27 cellular contexts compared by ENCODE assay signal in the genomic region with DNA sequence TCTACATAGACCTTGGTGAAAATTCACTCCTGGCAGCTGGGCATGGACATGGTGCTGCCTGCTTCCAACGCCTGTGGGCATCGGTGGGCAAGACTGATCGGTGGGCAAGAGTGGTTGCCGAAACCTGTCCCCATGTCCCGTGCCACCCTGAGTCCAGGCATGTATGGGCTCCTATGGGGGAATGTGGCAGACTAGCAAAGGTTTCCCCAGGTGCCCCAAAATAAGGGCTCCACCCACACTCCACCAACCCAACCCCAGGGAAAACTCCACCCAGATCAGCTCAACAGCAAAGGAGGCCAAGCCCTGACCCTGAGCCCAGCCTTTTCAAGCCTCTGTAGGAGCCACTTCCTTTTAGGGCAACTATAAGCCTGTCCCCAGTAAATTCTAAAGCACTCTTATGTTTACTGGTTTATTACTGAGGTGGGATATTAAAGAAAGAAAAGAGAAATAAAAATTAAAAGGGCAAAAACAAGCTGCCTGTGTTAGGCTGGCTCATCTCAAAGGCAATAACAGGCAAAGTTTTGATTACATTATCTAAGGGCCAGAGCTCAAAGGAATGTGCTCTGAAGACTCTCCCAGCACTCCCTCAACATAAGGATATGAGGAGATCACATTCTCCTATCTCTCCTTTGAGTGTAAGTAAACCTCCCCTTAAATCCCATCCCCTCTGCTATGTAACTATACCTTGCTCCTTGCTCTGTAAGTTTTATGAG. TPM values are rescaled to one million over a fixed set of nuclear protein-coding genes. Genes with fewer than 3 reads are reported as not detected.
DNase-seq lines count a peak whose midpoint lies in the region; ATAC-seq and TF ChIP-seq lines count a peak whose summit lies in the region.
"Had no signal": no experiment of that assay in that cellular context is flagged by ENCODE, and none has a peak within 500 bp of the region (broad histone marks: within the 10 kb centered on the region; RNA-seq: fewer than 3 reads in every experiment).

No MANE protein-coding gene starts in this region.

- H3K36me3 Mint-ChIP-seq in WTC11 = peaks cover 3% of the 10 kb centered on the region
- H3K36me3 Mint-ChIP-seq: activated naive CD4-positive, alpha-beta T cell treated with anti-CD3 and anti-CD28 coated beads, Interleukin-2, amount 50 U/mL, for 24 hours had no signal

- H3K27ac ChIP-seq in trophoblast cell (ENCODE audit: low read depth, low read length) = no peak overlapping the region
- H3K27ac ChIP-seq: 22Rv1, GM23248, ovary had no signal

- H3K4me3 ChIP-seq in adipocyte (ENCODE audit: low read length) (no peak overlapping the region), trophoblast cell (ENCODE audit: low read depth, low read length) (no peak overlapping the region)
- H3K4me3 ChIP-seq: GM23248, ovary had no signal

- peak overlapping the region; percentile 18 for H2BK120ac ChIP-seq in trophoblast cell (ENCODE audit: insufficient read depth, low read length, poor library complexity)

- no peaks in the 10 kb centered on the region for H3K79me1 ChIP-seq in trophoblast cell (ENCODE audit: low read length)

- H3K4ac ChIP-seq in trophoblast cell (ENCODE audit: low read depth, low read length) = no peak overlapping the region

- peaks cover 25% of the 10 kb centered on the region for H3K9me3 Mint-ChIP-seq in WTC11
- H3K9me3 Mint-ChIP-seq: activated naive CD4-positive, alpha-beta T cell treated with anti-CD3 and anti-CD28 coated beads, Interleukin-2, amount 50 U/mL, for 24 hours had no signal

- H4K91ac ChIP-seq in trophoblast cell (ENCODE audit: low read depth, low read length) = no peak overlapping the region

- no peak overlapping the region for H3K4me2 ChIP-seq in trophoblast cell (ENCODE audit: low read length)

- peak overlapping the region; percentile 58 for H2BK12ac ChIP-seq in trophoblast cell (ENCODE audit: low read length)

- H3K4me1 Mint-ChIP-seq in WTC11 = peaks cover 33% of the 10 kb centered on the region
- H3K4me1 Mint-ChIP-seq: activated naive CD4-positive, alpha-beta T cell treated with anti-CD3 and anti-CD28 coated beads, Interleukin-2, amount 50 U/mL, for 24 hours had no signal

- peak overlapping the region; percentile 31 for H4K8ac ChIP-seq in trophoblast cell (ENCODE audit: low read depth, low read length)

- H3K27me3 ChIP-seq in adipocyte (replicated peaks; ENCODE audit: control insufficient read depth, insufficient read depth, low read length) = no peaks in the 10 kb centered on the region
- no peaks in the 10 kb centered on the region for H3K27me3 ChIP-seq in trophoblast cell (ENCODE audit: insufficient read depth, low read length)
- H3K27me3 ChIP-seq: BE2C, ovary had no signal

- no peaks in the 10 kb centered on the region for H3K79me2 ChIP-seq in trophoblast cell (ENCODE audit: control insufficient read depth, insufficient read depth, low read length, poor library complexity)

- H3K9ac ChIP-seq in adipocyte (ENCODE audit: low read length) (no peak overlapping the region), trophoblast cell (ENCODE audit: low read length) (no peak overlapping the region)
- H3K9ac ChIP-seq: GM23248 had no signal

- H3K4me1 ChIP-seq in adipocyte (ENCODE audit: control insufficient read depth, insufficient read depth, low read length) (peaks cover 6% of the 10 kb centered on the region), trophoblast cell (ENCODE audit: control insufficient read depth in 1 of 2, insufficient read depth in 2 of 2, low read length in 2 of 2) (peaks cover 9 to 16% of the 10 kb centered on the region in 2 experiments)

- H4K12ac ChIP-seq in trophoblast cell (ENCODE audit: low read depth, low read length) = no peak overlapping the region

- H3K9me3 ChIP-seq in adipocyte (ENCODE audit: control insufficient read depth, low read length) = no peaks in the 10 kb centered on the region
- H3K9me3 ChIP-seq in trophoblast cell (ENCODE audit: insufficient read depth, low read depth, low read length) = peaks cover 7% of the 10 kb centered on the region
- H3K9me3 ChIP-seq: BE2C, ovary had no signal

- WGBS in trophoblast cell (ENCODE audit: extremely low coverage, insufficient coverage, insufficient read length) = no CpG with 5 or more reads among the region's 5 CpGs

- no peaks in the 10 kb centered on the region for H3K36me3 ChIP-seq in adipocyte (ENCODE audit: control insufficient read depth, insufficient read depth, low read length, severe bottlenecking)
- H3K36me3 ChIP-seq in trophoblast cell (ENCODE audit: control insufficient read depth in 1 of 2, insufficient read depth in 2 of 2, low read length in 2 of 2) = no peaks in the 10 kb centered on the region
- H3K36me3 ChIP-seq: BE2C, ovary had no signal

- H2BK5ac ChIP-seq in trophoblast cell (ENCODE audit: low read depth, low read length, poor library complexity) = no peak overlapping the region

- no peak overlapping the region for H2AFZ ChIP-seq in trophoblast cell (ENCODE audit: insufficient read depth, low read length, poor library complexity)
- H2AFZ ChIP-seq: GM23248 had no signal

- H3K27me3 Mint-ChIP-seq in WTC11 (ENCODE audit: low read depth) = peaks cover 9% of the 10 kb centered on the region
- H3K27me3 Mint-ChIP-seq: activated naive CD4-positive, alpha-beta T cell treated with anti-CD3 and anti-CD28 coated beads, Interleukin-2, amount 50 U/mL, for 24 hours had no signal

- ATAC-seq in left colon (peak; percentile 86), WTC11 (no peak)

- H2AK5ac ChIP-seq in trophoblast cell (ENCODE audit: low read length) = peak overlapping the region; percentile 22

- peak; percentile 31 for DNase-seq in DMS 273 (lab: John Stamatoyannopoulos, UW; ENCODE audit: unreplicated experiment)
- DNase-seq in DMS 273 treated with DMSO at 0.1 percent for 48 hours (lab: John Stamatoyannopoulos, UW) = no peak
- DNase-seq in adipocyte (ENCODE audit: low read depth) = peak; percentile 20
- DNase-seq in left colon = peak; percentile 31 to 53
- no peak for DNase-seq in trophoblast cell
- DNase-seq in medulla oblongata (ENCODE audit: extremely low spot score) = no peak
- DNase-seq in WTC11 (ENCODE audit: low spot score) = no peak
- DNase-seq in activated naive CD4-positive, alpha-beta T cell treated with anti-CD3 and anti-CD28 coated beads, Interleukin-2, amount 50 U/mL, for 16 hours = no peak
- DNase-seq: activated CD4-positive, alpha-beta T cell treated with anti-CD3 and anti-CD28 coated beads, Interleukin-2, amount 50 U/mL, for 4 hours; activated T-cell treated with anti-CD3 and anti-CD28 coated beads, Interleukin-2, amount 50 U/mL, for 48 hours; BE2C; foreskin melanocyte; GM23248; NCI-H1105; NCI-H2107; NCI-H526 treated with DMSO at 0.1 percent for 48 hours; SHP77; stimulated activated CD4-positive, alpha-beta T cell treated with anti-CD3 and anti-CD28 coated beads, Interleukin-2, amount 100 ng/mL, for 24 hours had no signal

- no peak overlapping the region for H3K27ac Mint-ChIP-seq in WTC11
- H3K27ac Mint-ChIP-seq: activated naive CD4-positive, alpha-beta T cell treated with anti-CD3 and anti-CD28 coated beads, Interleukin-2, amount 50 U/mL, for 24 hours; stimulated activated naive CD8-positive, alpha-beta T cell treated with anti-CD3 and anti-CD28 coated beads, Interleukin-15, Interleukin-2, amounts not matched to agents 100 ng/mL and 50 ng/mL, for 24 hours had no signal

- H3K23ac ChIP-seq in trophoblast cell (ENCODE audit: low read length) = no peak overlapping the region

- no peak overlapping the region for H3K4me3 Mint-ChIP-seq in WTC11
- H3K4me3 Mint-ChIP-seq: activated naive CD4-positive, alpha-beta T cell treated with anti-CD3 and anti-CD28 coated beads, Interleukin-2, amount 50 U/mL, for 24 hours; stimulated activated naive CD8-positive, alpha-beta T cell treated with anti-CD3 and anti-CD28 coated beads, Interleukin-15, Interleukin-2, amounts not matched to agents 100 ng/mL and 50 ng/mL, for 24 hours had no signal

- POLR2A ChIA-PET in WTC11 (lab: Charles Lee) = interaction anchor here (0.6 kb wide), 1 partner anchor 9 kb away, joined by 3 read pairs; the partner anchor contains the start of gene SPATA31E1

- no peak overlapping the region for H3K14ac ChIP-seq in trophoblast cell (ENCODE audit: low read length)

- CTCF ChIA-PET in WTC11 (lab: Charles Lee) = interaction anchor here (4.2 kb wide), 1 partner anchor 10 kb away, joined by 16 read pairs; the partner anchor contains the start of gene SPATA31E1

- no peak for TF ChIP-seq CTCF in WTC11 (IDR thresholded peaks at IDR 0.05)

- intact Hi-C loops in left colon (cut with DNase I, micrococcal nuclease) = no loop called here

- no peak overlapping the region for H3K18ac ChIP-seq in trophoblast cell (ENCODE audit: low read length)

TF ChIP-seq in WTC11, 78 proteins besides CTCF, POLR2A, EP300 and RAD21:
- TF ChIP-seq MXD4 (CRISPR knock-in tag; IDR thresholded peaks at IDR 0.05; ENCODE audit: borderline replicate concordance) (no peak), HMGA2 (CRISPR knock-in tag; IDR thresholded peaks at IDR 0.05) (no peak), RORB (CRISPR knock-in tag; IDR thresholded peaks at IDR 0.05) (no peak), CREM (CRISPR knock-in tag; IDR thresholded peaks at IDR 0.05) (no peak), ZNF671 (CRISPR knock-in tag; IDR thresholded peaks at IDR 0.05) (no peak), GRHL2 (CRISPR knock-in tag; IDR thresholded peaks at IDR 0.05; ENCODE audit: insufficient replicate concordance, severe bottlenecking) (no peak)

RNA-seq across cellular contexts. Expression of gene SPATA31E1, which starts 8.9 kb away (rescaled TPM):
- not detected for total RNA-seq in left colon
- not detected in 2 replicates for polyA plus RNA-seq in trophoblast cell (2013)
- total RNA-seq in WTC11 (2021) = 0.04 to 0.07 TPM (median 0.05 TPM) in 3 replicates
- total RNA-seq: endothelial cell of umbilical vein; GM23248; LHCN-M2; mononuclear cell; ovary; T-helper 1 cell treated with Interleukin-12 subunit alpha and Interleukin-12 subunit beta and Interleukin-4 antibody, amounts not matched to agents 30 ng/mL and 1 ng/mL, for 36 hours; urinary bladder had no signal
- polyA plus RNA-seq: endothelial cell of umbilical vein, GM23248, ovary had no signal

RNA-seq across cellular contexts. Expression of gene SPATA31C1, which starts 44.0 kb away (rescaled TPM):
- total RNA-seq in left colon (not detected), WTC11 (2021) (not detected in 3 replicates)
- polyA plus RNA-seq in trophoblast cell (2013) = not detected in 2 replicates
- total RNA-seq: endothelial cell of umbilical vein; GM23248; LHCN-M2; mononuclear cell; ovary; T-helper 1 cell treated with Interleukin-12 subunit alpha and Interleukin-12 subunit beta and Interleukin-4 antibody, amounts not matched to agents 30 ng/mL and 1 ng/mL, for 36 hours had no signal
- polyA plus RNA-seq: endothelial cell of umbilical vein, GM23248, ovary, urinary bladder had no signal

Comparison
In these comparisons a context has a peak if more than half of its experiments do, and no peak if none do; other contexts are left out.
1. DNase-seq: peak in DMS 273 (single experiment), adipocyte (single experiment) and left colon (2 of 2); none in DMS 273 treated with DMSO at 0.1 percent for 48 hours (single experiment), trophoblast cell (0 of 2), medulla oblongata (single experiment), WTC11 (single experiment) and activated naive CD4-positive, alpha-beta T cell treated with anti-CD3 and anti-CD28 coated beads, Interleukin-2, amount 50 U/mL, for 16 hours (single experiment).